20 cellular contexts compared by ENCODE assay signal in the genomic region with DNA sequence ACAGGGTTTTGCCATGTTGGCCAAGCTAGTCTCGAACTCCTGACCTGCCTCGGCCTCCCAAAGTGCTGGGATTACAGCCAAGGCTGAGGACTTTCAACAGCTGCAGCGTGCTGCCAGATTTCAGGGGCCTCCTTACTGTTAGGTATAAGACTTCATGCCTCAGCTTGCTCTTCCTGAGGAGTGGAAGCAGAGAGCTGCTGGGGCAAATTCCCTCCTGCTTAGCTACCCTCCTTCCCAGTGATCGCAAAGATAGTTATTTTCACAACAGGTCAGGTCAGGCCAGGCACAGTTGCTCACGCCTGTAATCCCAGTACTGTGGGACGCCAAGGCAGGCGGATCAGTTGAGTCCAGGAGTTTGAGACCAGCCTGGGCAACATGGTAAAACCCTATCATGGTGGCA. TPM values are rescaled to one million over a fixed set of nuclear protein-coding genes. Genes with fewer than 3 reads are reported as not detected.
DNase-seq lines count a peak whose midpoint lies in the region; ATAC-seq, FAIRE-seq and TF ChIP-seq lines count a peak whose summit lies in the region.
"Had no signal": no experiment of that assay in that cellular context is flagged by ENCODE, and none has a peak within 500 bp of the region (broad histone marks: within the 10 kb centered on the region; RNA-seq: fewer than 3 reads in every experiment).

No MANE protein-coding gene starts in this region.

- TF ChIP-seq CTCF in bronchial epithelial cell (IDR thresholded peaks at IDR 0.05; ENCODE audit: insufficient read depth, low read length, severe bottlenecking) (no peak), body of pancreas (IDR thresholded peaks at IDR 0.05) (no peak)

- 95 to 100% methylated on average over 7 of the region's 7 CpGs for WGBS in body of pancreas, 2 donors

- no peaks in the 10 kb centered on the region for H3K9me3 ChIP-seq in body of pancreas
- H3K9me3 ChIP-seq: BE2C had no signal

- DNase-seq in bronchial epithelial cell (ENCODE audit: low read depth) (peak; percentile 72), epithelial cell of prostate (ENCODE audit: low read depth, low spot score) (peak; percentile 22), posterior vena cava (ENCODE audit: low spot score) (peak; percentile 35), body of pancreas (no peak), frontal cortex (ENCODE audit: low spot score in 2 of 2) (no peak), NCI-H510A (lab: John Stamatoyannopoulos, UW) (no peak)
- DNase-seq in stimulated activated CD8-positive, alpha-beta memory T cell treated with anti-CD3 and anti-CD28 coated beads, Interleukin-4, amount 100 ng/mL, for 48 hours, result no peak
- DNase-seq: ACHN; BE2C; C1 segment of cervical spinal cord; CD4-positive, CD25-positive, alpha-beta regulatory T cell; COR-L47; H9 had no signal

- no peaks in the 10 kb centered on the region for H3K27me3 ChIP-seq in bronchial epithelial cell (ENCODE audit: control insufficient read depth, insufficient read depth, low read length)
- peaks cover 0 to 5% of the 10 kb centered on the region in 2 donors for H3K27me3 ChIP-seq in body of pancreas
- H3K27me3 ChIP-seq: BE2C had no signal

- peaks cover 18% of the 10 kb centered on the region for H3K4me1 ChIP-seq in body of pancreas
- H3K4me1 ChIP-seq: BE2C had no signal

- H3K4me3 ChIP-seq in bronchial epithelial cell (ENCODE audit: low read depth, low read length), result no peak overlapping the region
- H3K4me3 ChIP-seq in body of pancreas, result no peak overlapping the region

- no peak for FAIRE-seq in bronchial epithelial cell (lab: Jason Lieb, UNC)
- FAIRE-seq in frontal cortex (lab: Jason Lieb, UNC), result no peak
- FAIRE-seq: A204.1, D721Med, G401.6, GM12891, GM19239, H1, HTR-8/SVneo had no signal

- intact Hi-C loops in posterior vena cava (cut with DNase I), result no loop called here
- intact Hi-C loops in body of pancreas (cut with DNase I), result no loop called here

- TF ChIP-seq POLR2A in body of pancreas (IDR thresholded peaks at IDR 0.05), result no peak

- H3K27ac ChIP-seq in epithelial cell of prostate, result peak overlapping the region; percentile 32
- H3K27ac ChIP-seq in body of pancreas, result no peak overlapping the region

- peaks cover 6% of the 10 kb centered on the region for H3K36me3 ChIP-seq in bronchial epithelial cell (ENCODE audit: control insufficient read depth, insufficient read depth, low read length)
- peaks cover 0 to 3% of the 10 kb centered on the region in 2 donors for H3K36me3 ChIP-seq in body of pancreas (replicated peaks in 1 of 2; ENCODE audit: insufficient read depth in 1 of 2, low read depth in 2 of 2)
- H3K36me3 ChIP-seq: BE2C had no signal

- no peak for ATAC-seq in body of pancreas

RNA-seq across cellular contexts. Expression of gene CPNE9, which starts 2.6 kb away (rescaled TPM):
- total RNA-seq in bronchial epithelial cell (not detected in 2 replicates), posterior vena cava (not detected), body of pancreas (not detected), frontal cortex (0.41 TPM)
- total RNA-seq: CD4-positive, CD25-positive, alpha-beta regulatory T cell had no signal

RNA-seq across cellular contexts. Expression of gene BRPF1, which starts 30.5 kb away (rescaled TPM):
- total RNA-seq in bronchial epithelial cell (14.0 and 14.7 TPM in 2 replicates), posterior vena cava (10 to 100 TPM; 15.6 to 17.5 TPM), body of pancreas (10 to 100 TPM in 1 of 2 donors, 1 to 10 TPM in 1; 9.6 to 10.9 TPM), frontal cortex (16.3 TPM)

RNA-seq across cellular contexts. Expression of gene OGG1, which starts 48.7 kb away (rescaled TPM):
- total RNA-seq in bronchial epithelial cell (21.6 and 26.5 TPM in 2 replicates), posterior vena cava (10 to 100 TPM; 15.4 to 23.4 TPM), body of pancreas (10 to 100 TPM; 18.1 to 28.3 TPM), frontal cortex (98.6 TPM)

RNA-seq across cellular contexts. Expression of gene MTMR14, which starts 51.7 kb away (rescaled TPM):
- total RNA-seq in bronchial epithelial cell, result 32.9 and 44.9 TPM in 2 replicates
- 10 to 100 TPM; 15.1 to 23.8 TPM for total RNA-seq in posterior vena cava
- 10 to 100 TPM; 15.2 to 16.3 TPM for total RNA-seq in body of pancreas
- total RNA-seq in frontal cortex, result 20.8 TPM

Comparison
In these comparisons a context has a peak if more than half of its experiments do, and no peak if none do; other contexts are left out.
1. DNase-seq: peak in bronchial epithelial cell (single experiment), epithelial cell of prostate (single experiment) and posterior vena cava (single experiment); none in body of pancreas (0 of 4), frontal cortex (0 of 2), NCI-H510A (single experiment) and stimulated activated CD8-positive, alpha-beta memory T cell treated with anti-CD3 and anti-CD28 coated beads, Interleukin-4, amount 100 ng/mL, for 48 hours (single experiment).